ENCODE assay signal across 1 cellular context in the genomic region with DNA sequence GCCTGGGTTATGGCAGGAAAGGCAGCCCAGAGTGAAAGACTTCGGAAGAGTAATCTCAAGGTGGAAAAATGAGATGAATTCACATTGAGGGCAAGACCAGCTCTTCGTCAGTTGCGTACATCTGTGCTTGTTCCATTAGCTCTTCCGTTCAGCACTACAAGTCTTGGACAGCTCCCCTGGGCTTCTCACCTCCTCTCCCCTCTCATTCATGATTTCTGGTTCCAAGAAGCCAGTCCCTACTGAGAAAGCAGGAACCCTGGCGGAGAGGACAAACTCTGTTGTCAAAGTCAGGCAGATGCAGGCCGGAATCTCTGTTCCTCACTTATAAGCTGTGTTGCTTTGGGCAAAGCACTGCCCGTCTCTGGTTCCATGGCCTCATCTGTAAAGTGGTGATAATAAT.
TF ChIP-seq lines count a peak whose summit lies in the region.

No MANE protein-coding gene starts in this region.

TF ChIP-seq in K562, 482 proteins besides CTCF, POLR2A, EP300 and RAD21 (continued from another document):
- TF ChIP-seq, protein P1, sequence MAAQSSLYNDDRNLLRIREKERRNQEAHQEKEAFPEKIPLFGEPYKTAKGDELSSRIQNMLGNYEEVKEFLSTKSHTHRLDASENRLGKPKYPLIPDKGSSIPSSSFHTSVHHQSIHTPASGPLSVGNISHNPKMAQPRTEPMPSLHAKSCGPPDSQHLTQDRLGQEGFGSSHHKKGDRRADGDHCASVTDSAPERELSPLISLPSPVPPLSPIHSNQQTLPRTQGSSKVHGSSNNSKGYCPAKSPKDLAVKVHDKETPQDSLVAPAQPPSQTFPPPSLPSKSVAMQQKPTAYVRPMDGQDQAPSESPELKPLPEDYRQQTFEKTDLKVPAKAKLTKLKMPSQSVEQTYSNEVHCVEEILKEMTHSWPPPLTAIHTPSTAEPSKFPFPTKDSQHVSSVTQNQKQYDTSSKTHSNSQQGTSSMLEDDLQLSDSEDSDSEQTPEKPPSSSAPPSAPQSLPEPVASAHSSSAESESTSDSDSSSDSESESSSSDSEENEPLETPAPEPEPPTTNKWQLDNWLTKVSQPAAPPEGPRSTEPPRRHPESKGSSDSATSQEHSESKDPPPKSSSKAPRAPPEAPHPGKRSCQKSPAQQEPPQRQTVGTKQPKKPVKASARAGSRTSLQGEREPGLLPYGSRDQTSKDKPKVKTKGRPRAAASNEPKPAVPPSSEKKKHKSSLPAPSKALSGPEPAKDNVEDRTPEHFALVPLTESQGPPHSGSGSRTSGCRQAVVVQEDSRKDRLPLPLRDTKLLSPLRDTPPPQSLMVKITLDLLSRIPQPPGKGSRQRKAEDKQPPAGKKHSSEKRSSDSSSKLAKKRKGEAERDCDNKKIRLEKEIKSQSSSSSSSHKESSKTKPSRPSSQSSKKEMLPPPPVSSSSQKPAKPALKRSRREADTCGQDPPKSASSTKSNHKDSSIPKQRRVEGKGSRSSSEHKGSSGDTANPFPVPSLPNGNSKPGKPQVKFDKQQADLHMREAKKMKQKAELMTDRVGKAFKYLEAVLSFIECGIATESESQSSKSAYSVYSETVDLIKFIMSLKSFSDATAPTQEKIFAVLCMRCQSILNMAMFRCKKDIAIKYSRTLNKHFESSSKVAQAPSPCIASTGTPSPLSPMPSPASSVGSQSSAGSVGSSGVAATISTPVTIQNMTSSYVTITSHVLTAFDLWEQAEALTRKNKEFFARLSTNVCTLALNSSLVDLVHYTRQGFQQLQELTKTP (IDR thresholded peaks at IDR 0.05; ENCODE audit: low read depth in 1 of 2, partially characterized antibody in 2 of 2): peak in 1 of 2 experiments; percentile 77
- TF ChIP-seq TFAM (CRISPR knock-in tag; conservative IDR thresholded peaks at IDR 0.05) (no peak), RCOR1 (IDR thresholded peaks at IDR 0.05; ENCODE audit: borderline replicate concordance in 1 of 2, low read depth in 2 of 2, low read length in 2 of 2) (0 out of 4 replicates have a peak, but pooled peaks of 1 of the 2 experiments have one; percentile 8), ZNF197 (CRISPR knock-in tag; IDR thresholded peaks at IDR 0.05; ENCODE audit: low read depth) (0 out of 2 replicates have a peak, but pooled peaks have one; percentile 28), NFATC3 (IDR thresholded peaks at IDR 0.05) (no peak), XRCC3 (IDR thresholded peaks at IDR 0.05) (no peak), SUPT5H (IDR thresholded peaks at IDR 0.05) (no peak), MIER1 (IDR thresholded peaks at IDR 0.05; ENCODE audit: low read depth) (peak; percentile 94), SMARCE1 (IDR thresholded peaks at IDR 0.05) (no peak), PPARD (CRISPR knock-in tag; IDR thresholded peaks at IDR 0.05) (no peak), EHMT2 (IDR thresholded peaks at IDR 0.05) (peak; percentile 99), ZNF134 (CRISPR knock-in tag; conservative IDR thresholded peaks at IDR 0.05) (no peak), ATF1 (CRISPR knock-in tag; IDR thresholded peaks at IDR 0.05) (no peak), ATF1 (tag; IDR thresholded peaks at IDR 0.05) (no peak), HDAC2 (IDR thresholded peaks at IDR 0.05) (peak; percentile 42; the same call in 1 of the 2 replicates)
- TF ChIP-seq, protein P2, sequence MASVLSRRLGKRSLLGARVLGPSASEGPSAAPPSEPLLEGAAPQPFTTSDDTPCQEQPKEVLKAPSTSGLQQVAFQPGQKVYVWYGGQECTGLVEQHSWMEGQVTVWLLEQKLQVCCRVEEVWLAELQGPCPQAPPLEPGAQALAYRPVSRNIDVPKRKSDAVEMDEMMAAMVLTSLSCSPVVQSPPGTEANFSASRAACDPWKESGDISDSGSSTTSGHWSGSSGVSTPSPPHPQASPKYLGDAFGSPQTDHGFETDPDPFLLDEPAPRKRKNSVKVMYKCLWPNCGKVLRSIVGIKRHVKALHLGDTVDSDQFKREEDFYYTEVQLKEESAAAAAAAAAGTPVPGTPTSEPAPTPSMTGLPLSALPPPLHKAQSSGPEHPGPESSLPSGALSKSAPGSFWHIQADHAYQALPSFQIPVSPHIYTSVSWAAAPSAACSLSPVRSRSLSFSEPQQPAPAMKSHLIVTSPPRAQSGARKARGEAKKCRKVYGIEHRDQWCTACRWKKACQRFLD (CRISPR knock-in tag; IDR thresholded peaks at IDR 0.05): 0 out of 2 replicates have a peak, but pooled peaks have one; percentile 36
- TF ChIP-seq, protein P3, sequence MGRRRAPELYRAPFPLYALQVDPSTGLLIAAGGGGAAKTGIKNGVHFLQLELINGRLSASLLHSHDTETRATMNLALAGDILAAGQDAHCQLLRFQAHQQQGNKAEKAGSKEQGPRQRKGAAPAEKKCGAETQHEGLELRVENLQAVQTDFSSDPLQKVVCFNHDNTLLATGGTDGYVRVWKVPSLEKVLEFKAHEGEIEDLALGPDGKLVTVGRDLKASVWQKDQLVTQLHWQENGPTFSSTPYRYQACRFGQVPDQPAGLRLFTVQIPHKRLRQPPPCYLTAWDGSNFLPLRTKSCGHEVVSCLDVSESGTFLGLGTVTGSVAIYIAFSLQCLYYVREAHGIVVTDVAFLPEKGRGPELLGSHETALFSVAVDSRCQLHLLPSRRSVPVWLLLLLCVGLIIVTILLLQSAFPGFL (CRISPR knock-in tag; IDR thresholded peaks at IDR 0.05): no peak
- TF ChIP-seq, protein P4, sequence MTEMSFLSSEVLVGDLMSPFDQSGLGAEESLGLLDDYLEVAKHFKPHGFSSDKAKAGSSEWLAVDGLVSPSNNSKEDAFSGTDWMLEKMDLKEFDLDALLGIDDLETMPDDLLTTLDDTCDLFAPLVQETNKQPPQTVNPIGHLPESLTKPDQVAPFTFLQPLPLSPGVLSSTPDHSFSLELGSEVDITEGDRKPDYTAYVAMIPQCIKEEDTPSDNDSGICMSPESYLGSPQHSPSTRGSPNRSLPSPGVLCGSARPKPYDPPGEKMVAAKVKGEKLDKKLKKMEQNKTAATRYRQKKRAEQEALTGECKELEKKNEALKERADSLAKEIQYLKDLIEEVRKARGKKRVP (CRISPR knock-in tag; IDR thresholded peaks at IDR 0.05): no peak
- TF ChIP-seq, protein P5, sequence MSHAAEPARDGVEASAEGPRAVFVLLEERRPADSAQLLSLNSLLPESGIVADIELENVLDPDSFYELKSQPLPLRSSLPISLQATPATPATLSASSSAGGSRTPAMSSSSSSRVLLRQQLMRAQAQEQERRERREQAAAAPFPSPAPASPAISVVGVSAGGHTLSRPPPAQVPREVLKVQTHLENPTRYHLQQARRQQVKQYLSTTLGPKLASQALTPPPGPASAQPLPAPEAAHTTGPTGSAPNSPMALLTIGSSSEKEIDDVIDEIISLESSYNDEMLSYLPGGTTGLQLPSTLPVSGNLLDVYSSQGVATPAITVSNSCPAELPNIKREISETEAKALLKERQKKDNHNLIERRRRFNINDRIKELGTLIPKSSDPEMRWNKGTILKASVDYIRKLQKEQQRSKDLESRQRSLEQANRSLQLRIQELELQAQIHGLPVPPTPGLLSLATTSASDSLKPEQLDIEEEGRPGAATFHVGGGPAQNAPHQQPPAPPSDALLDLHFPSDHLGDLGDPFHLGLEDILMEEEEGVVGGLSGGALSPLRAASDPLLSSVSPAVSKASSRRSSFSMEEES (CRISPR knock-in tag; IDR thresholded peaks at IDR 0.05): no peak
- TF ChIP-seq, protein P6, sequence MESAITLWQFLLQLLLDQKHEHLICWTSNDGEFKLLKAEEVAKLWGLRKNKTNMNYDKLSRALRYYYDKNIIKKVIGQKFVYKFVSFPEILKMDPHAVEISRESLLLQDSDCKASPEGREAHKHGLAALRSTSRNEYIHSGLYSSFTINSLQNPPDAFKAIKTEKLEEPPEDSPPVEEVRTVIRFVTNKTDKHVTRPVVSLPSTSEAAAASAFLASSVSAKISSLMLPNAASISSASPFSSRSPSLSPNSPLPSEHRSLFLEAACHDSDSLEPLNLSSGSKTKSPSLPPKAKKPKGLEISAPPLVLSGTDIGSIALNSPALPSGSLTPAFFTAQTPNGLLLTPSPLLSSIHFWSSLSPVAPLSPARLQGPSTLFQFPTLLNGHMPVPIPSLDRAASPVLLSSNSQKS (CRISPR knock-in tag; IDR thresholded peaks at IDR 0.05): no peak
- TF ChIP-seq, protein P7, sequence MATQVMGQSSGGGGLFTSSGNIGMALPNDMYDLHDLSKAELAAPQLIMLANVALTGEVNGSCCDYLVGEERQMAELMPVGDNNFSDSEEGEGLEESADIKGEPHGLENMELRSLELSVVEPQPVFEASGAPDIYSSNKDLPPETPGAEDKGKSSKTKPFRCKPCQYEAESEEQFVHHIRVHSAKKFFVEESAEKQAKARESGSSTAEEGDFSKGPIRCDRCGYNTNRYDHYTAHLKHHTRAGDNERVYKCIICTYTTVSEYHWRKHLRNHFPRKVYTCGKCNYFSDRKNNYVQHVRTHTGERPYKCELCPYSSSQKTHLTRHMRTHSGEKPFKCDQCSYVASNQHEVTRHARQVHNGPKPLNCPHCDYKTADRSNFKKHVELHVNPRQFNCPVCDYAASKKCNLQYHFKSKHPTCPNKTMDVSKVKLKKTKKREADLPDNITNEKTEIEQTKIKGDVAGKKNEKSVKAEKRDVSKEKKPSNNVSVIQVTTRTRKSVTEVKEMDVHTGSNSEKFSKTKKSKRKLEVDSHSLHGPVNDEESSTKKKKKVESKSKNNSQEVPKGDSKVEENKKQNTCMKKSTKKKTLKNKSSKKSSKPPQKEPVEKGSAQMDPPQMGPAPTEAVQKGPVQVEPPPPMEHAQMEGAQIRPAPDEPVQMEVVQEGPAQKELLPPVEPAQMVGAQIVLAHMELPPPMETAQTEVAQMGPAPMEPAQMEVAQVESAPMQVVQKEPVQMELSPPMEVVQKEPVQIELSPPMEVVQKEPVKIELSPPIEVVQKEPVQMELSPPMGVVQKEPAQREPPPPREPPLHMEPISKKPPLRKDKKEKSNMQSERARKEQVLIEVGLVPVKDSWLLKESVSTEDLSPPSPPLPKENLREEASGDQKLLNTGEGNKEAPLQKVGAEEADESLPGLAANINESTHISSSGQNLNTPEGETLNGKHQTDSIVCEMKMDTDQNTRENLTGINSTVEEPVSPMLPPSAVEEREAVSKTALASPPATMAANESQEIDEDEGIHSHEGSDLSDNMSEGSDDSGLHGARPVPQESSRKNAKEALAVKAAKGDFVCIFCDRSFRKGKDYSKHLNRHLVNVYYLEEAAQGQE (CRISPR knock-in tag; IDR thresholded peaks at IDR 0.05; ENCODE audit: low read depth): peak; percentile 94
- TF ChIP-seq, protein P8, sequence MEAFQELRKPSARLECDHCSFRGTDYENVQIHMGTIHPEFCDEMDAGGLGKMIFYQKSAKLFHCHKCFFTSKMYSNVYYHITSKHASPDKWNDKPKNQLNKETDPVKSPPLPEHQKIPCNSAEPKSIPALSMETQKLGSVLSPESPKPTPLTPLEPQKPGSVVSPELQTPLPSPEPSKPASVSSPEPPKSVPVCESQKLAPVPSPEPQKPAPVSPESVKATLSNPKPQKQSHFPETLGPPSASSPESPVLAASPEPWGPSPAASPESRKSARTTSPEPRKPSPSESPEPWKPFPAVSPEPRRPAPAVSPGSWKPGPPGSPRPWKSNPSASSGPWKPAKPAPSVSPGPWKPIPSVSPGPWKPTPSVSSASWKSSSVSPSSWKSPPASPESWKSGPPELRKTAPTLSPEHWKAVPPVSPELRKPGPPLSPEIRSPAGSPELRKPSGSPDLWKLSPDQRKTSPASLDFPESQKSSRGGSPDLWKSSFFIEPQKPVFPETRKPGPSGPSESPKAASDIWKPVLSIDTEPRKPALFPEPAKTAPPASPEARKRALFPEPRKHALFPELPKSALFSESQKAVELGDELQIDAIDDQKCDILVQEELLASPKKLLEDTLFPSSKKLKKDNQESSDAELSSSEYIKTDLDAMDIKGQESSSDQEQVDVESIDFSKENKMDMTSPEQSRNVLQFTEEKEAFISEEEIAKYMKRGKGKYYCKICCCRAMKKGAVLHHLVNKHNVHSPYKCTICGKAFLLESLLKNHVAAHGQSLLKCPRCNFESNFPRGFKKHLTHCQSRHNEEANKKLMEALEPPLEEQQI (IDR thresholded peaks at IDR 0.05): 0 out of 2 replicates have a peak, but pooled peaks have one; percentile 46
TF ChIP-seq in K562: peak in this region for 9.
